In genomic region chr1:202009326-202010031, GRCh38 we compare ENCODE assay signal across 8 cellular contexts. TPM values are rescaled to one million over a fixed set of nuclear protein-coding genes. Genes with fewer than 3 reads are reported as not detected.
A peak's percentile ranks its signal among the peaks of the same experiment; 100 is the strongest.
DNase-seq lines count a peak whose midpoint lies in the region; TF ChIP-seq lines count a peak whose summit lies in the region.

No MANE protein-coding gene starts in this region.

- H3K4me1 Mint-ChIP-seq in activated naive CD4-positive, alpha-beta T cell treated with anti-CD3 and anti-CD28 coated beads for 36 hours (ENCODE audit: low read depth): no peaks in the 10 kb centered on the region

- DNase-seq in AG08396 (ENCODE audit: low spot score) (peak; percentile 81), GM19238 (ENCODE audit: insufficient read length, low spot score) (peak; percentile 52), M059J (ENCODE audit: low read depth) (peak; percentile 81), SHP77 (lab: John Stamatoyannopoulos, UW) (peak; percentile 75 to 78), globus pallidus (ENCODE audit: low spot score) (peak; percentile 79), ovary (peak; percentile 77 to 86 (median 79)), transverse colon (peak; percentile 86)
- peak; percentile 80 for DNase-seq in activated naive CD4-positive, alpha-beta T cell treated with anti-CD3 and anti-CD28 coated beads for 36 hours

- WGBS in ovary, 3 donors: 17 to 26% (median 17%) methylated on average over 11 of the region's 11 CpGs
- WGBS in transverse colon (ENCODE audit: low coverage in 1 of 2), 2 donors: 0 to 16% methylated on average over 1 to 11 of the region's 11 CpGs

- in situ Hi-C loops in transverse colon (cut with MboI; ENCODE audit: low pct_ligation_motif_present in 1 of 4, low pct_unique_long_range_greater_than_20kb in 1 of 4, low sequenced_read_pairs in 3 of 4): loop anchor here (5.0 to 10.0 kb wide), 2 partner anchors 105 to 113 kb away; partner anchors contain the start of gene GPR37L1 (in 1 of the 4)

- CTCF ChIA-PET in activated naive CD4-positive, alpha-beta T cell treated with anti-CD3 and anti-CD28 coated beads for 36 hours (lab: Charles Lee): interaction anchor here (0.5 to 3.2 kb wide), 8 partner anchors 8 to 147 kb away, joined by 3 to 23 read pairs (median 4); no protein-coding TSS in a partner anchor

- H3K27me3 ChIP-seq in ovary: no peaks in the 10 kb centered on the region
- H3K27me3 ChIP-seq in transverse colon: no peaks in the 10 kb centered on the region

- H3K27ac Mint-ChIP-seq in activated naive CD4-positive, alpha-beta T cell treated with anti-CD3 and anti-CD28 coated beads for 36 hours: no peak overlapping the region

- intact Hi-C loops in activated naive CD4-positive, alpha-beta T cell treated with anti-CD3 and anti-CD28 coated beads for 36 hours (cut with micrococcal nuclease): loop anchor here (1.0 kb wide), 2 partner anchors 110 to 126 kb away; no protein-coding TSS in a partner anchor
- intact Hi-C loops in ovary (cut with DNase I) (loop anchor here (2.0 to 10.0 kb wide), 6 partner anchors 108 to 305 kb away; partner anchors contain the start of gene GPR37L1 (in 2 of the 4)), transverse colon (cut with DNase I; ENCODE audit: low total_unique reads) (loop anchor here (5.0 kb wide), 1 partner anchor 123 kb away; no protein-coding TSS in a partner anchor)

- TF ChIP-seq CTCF in ovary (IDR thresholded peaks at IDR 0.05): peak; percentile 81 to 86 (median 84)
- TF ChIP-seq CTCF in transverse colon (IDR thresholded peaks at IDR 0.05): peak; percentile 83 to 98 (median 90)

- peaks cover 4% of the 10 kb centered on the region for H3K36me3 Mint-ChIP-seq in activated naive CD4-positive, alpha-beta T cell treated with anti-CD3 and anti-CD28 coated beads for 36 hours (ENCODE audit: low read depth)

- no peaks in the 10 kb centered on the region for H3K9me3 ChIP-seq in ovary
- H3K9me3 ChIP-seq in transverse colon: no peaks in the 10 kb centered on the region

- no peaks in the 10 kb centered on the region for H3K4me1 ChIP-seq in ovary (ENCODE audit: insufficient read depth)
- H3K4me1 ChIP-seq in transverse colon: peaks cover 0 to 34% (median 24%) of the 10 kb centered on the region in 4 donors

- TF ChIP-seq POLR2A in ovary (IDR thresholded peaks at IDR 0.05): no peak
- no peak for TF ChIP-seq POLR2A in transverse colon (IDR thresholded peaks at IDR 0.05)

- H3K4me3 Mint-ChIP-seq in activated naive CD4-positive, alpha-beta T cell treated with anti-CD3 and anti-CD28 coated beads for 36 hours: no peak overlapping the region

- H3K36me3 ChIP-seq in ovary (no peaks in the 10 kb centered on the region), transverse colon (peaks cover 0 to 17% (median 8%) of the 10 kb centered on the region in 4 donors)

- H3K27ac ChIP-seq in ovary (peak overlapping the region in 1 of 2 donors; percentile 65), transverse colon (peak overlapping the region; percentile 86 to 94 (median 92))

- H3K4me3 ChIP-seq in ovary: no peak overlapping the region
- peak overlapping the region in 3 of 4 donors; percentile 1 to 56 (median 38) for H3K4me3 ChIP-seq in transverse colon

- H3K9me3 Mint-ChIP-seq in activated naive CD4-positive, alpha-beta T cell treated with anti-CD3 and anti-CD28 coated beads for 36 hours: no peaks in the 10 kb centered on the region

- H3K27me3 Mint-ChIP-seq in activated naive CD4-positive, alpha-beta T cell treated with anti-CD3 and anti-CD28 coated beads for 36 hours (ENCODE audit: low read depth): no peaks in the 10 kb centered on the region

- TF ChIP-seq EP300 in ovary (IDR thresholded peaks at IDR 0.05): no peak
- TF ChIP-seq EP300 in transverse colon (IDR thresholded peaks at IDR 0.05; ENCODE audit: low read depth): no peak

RNA-seq across cellular contexts. Expression of gene ELF3, which starts 0.9 kb away (rescaled TPM):
- 0.15 and 2.3 TPM in 2 replicates for total RNA-seq in M059J (2014; rRNA removed; shearing (Covaris generic))
- under 1 TPM; 0.27 to 0.31 TPM for total RNA-seq in activated naive CD4-positive, alpha-beta T cell treated with anti-CD3 and anti-CD28 coated beads for 36 hours
- total RNA-seq in ovary (1,000 to 10,000 TPM in 1 of 7 donors, 10 to 100 TPM in 2, 1 to 10 TPM in 2, under 1 TPM in 2; 0.35 to 1,154 (median 5.5) TPM), transverse colon (1,000 to 10,000 TPM in 1 of 4 donors, 100 to 1,000 TPM in 3; 581 to 1,486 (median 902) TPM)
- polyA plus RNA-seq in ovary: 1 to 10 TPM in 1 of 2 donors, under 1 TPM in 1; 0.05 to 1.3 TPM

RNA-seq across cellular contexts. Expression of gene RNPEP, which starts 27.0 kb away (rescaled TPM):
- total RNA-seq in M059J (2014; rRNA removed; shearing (Covaris generic)): 76.3 and 119 TPM in 2 replicates
- 10 to 100 TPM; 43.4 to 44.4 TPM for total RNA-seq in activated naive CD4-positive, alpha-beta T cell treated with anti-CD3 and anti-CD28 coated beads for 36 hours
- 10 to 100 TPM; 37.5 to 76.2 (median 43.9) TPM for total RNA-seq in ovary
- 10 to 100 TPM; 32.4 to 49.5 TPM for polyA plus RNA-seq in ovary
- 100 to 1,000 TPM; 118 to 285 (median 184) TPM for total RNA-seq in transverse colon

RNA-seq across cellular contexts. Expression of gene TIMM17A, which starts 54.2 kb away (rescaled TPM):
- total RNA-seq in M059J (2014; rRNA removed; shearing (Covaris generic)): 85.0 and 113 TPM in 2 replicates
- 10 to 100 TPM; 52.6 to 54.4 TPM for total RNA-seq in activated naive CD4-positive, alpha-beta T cell treated with anti-CD3 and anti-CD28 coated beads for 36 hours
- total RNA-seq in ovary: 10 to 100 TPM; 19.9 to 38.1 (median 29.7) TPM
- 10 to 100 TPM; 23.2 to 31.5 TPM for polyA plus RNA-seq in ovary
- total RNA-seq in transverse colon: 10 to 100 TPM in 3 of 4 donors, 1 to 10 TPM in 1; 3.0 to 37.0 (median 33.7) TPM
